10 cellular contexts compared by ENCODE assay signal in the genomic region with DNA sequence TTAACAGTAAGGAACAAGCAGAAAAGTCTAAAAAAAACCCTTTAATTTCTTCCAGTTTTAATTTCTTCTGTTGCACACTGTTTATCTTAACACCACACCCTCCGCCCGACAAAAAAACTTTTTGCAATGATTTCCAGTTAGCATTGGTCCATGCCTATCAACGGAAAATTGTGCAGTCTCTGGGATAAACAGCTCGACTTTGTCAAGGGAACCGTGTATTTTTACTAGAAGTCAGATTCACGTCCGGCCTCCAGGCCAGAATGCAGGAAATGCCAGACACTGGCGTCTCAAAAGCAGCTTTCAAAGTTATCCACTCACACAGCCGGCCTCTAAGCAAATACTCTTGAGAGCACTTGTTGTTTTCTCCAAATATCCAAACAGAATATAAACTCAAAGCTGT. TPM values are rescaled to one million over a fixed set of nuclear protein-coding genes. Genes with fewer than 3 reads are reported as not detected.
DNase-seq lines count a peak whose midpoint lies in the region; ATAC-seq, FAIRE-seq and TF ChIP-seq lines count a peak whose summit lies in the region.
"Had no signal": no experiment of that assay in that cellular context is flagged by ENCODE, and none has a peak within 500 bp of the region (broad histone marks: within the 10 kb centered on the region; RNA-seq: fewer than 3 reads in every experiment).

No MANE protein-coding gene starts in this region.

- no peak overlapping the region for H3K56ac ChIP-seq in mesendoderm (ENCODE audit: low read length)

- no TSS peak for BruUV-seq in K562 (replicated peaks; lab: Mats Ljungman, UMichigan)
- no TSS peak for BruUV-seq in mammary epithelial cell (replicated peaks; lab: Mats Ljungman, UMichigan)

- peaks cover 6% of the 10 kb centered on the region for H3K79me1 ChIP-seq in mesendoderm (ENCODE audit: low read length)

- no peak for FAIRE-seq in K562 (lab: Jason Lieb, UNC)
- FAIRE-seq: A204.1 had no signal

- H3K9ac ChIP-seq in K562 (ENCODE audit: insufficient read depth in 1 of 2, low read depth in 2 of 2, low read length in 2 of 2) (peak overlapping the region; percentile 21 to 29; a peak in 1 of 4 replicates), stomach smooth muscle (ENCODE audit: low read length in 2 of 2) (peak overlapping the region; percentile 13 to 49), mesendoderm (ENCODE audit: low read length) (no peak overlapping the region), mammary epithelial cell (ENCODE audit: insufficient read depth, low read length) (no peak overlapping the region)

- H3K27ac ChIP-seq in K562 (ENCODE audit: extremely low read depth, low read depth, low read length) (peak overlapping the region; percentile 64; the same call in 2 of the 3 replicates), stomach smooth muscle (ENCODE audit: low read length) (peak overlapping the region; percentile 66), mesendoderm (ENCODE audit: low read depth, low read length) (no peak overlapping the region), mammary epithelial cell (ENCODE audit: insufficient read depth, low read depth, low read length) (no peak overlapping the region)

- CTCF ChIA-PET in K562 (lab: Yijun Ruan, JAX; ENCODE audit: low intra/inter-chr PET ratio), result no interaction called here
- CTCF ChIA-PET in mammary epithelial cell (lab: Charles Lee; ENCODE audit: low non-redundant PET), result no interaction called here

- no peak overlapping the region for H3K18ac ChIP-seq in mesendoderm (ENCODE audit: low read length)

- peaks cover 14% of the 10 kb centered on the region; the same call in 2 of the 3 replicates for H3K79me2 ChIP-seq in K562 (ENCODE audit: control insufficient read depth, insufficient read depth, low read length)
- no peaks in the 10 kb centered on the region for H3K79me2 ChIP-seq in mesendoderm (ENCODE audit: control insufficient read depth, insufficient read depth, low read length)
- peaks cover 26% of the 10 kb centered on the region for H3K79me2 ChIP-seq in mammary epithelial cell (ENCODE audit: insufficient read depth, low read length)

- no peak for ATAC-seq in K562

- in situ Hi-C loops in K562 (cut with MboI), result no loop called here
- in situ Hi-C loops in mammary epithelial cell (cut with MboI; ENCODE audit: low sequenced_read_pairs in 2 of 2), result no loop called here

- H3K4me1 ChIP-seq in K562 (replicated peaks in 1 of 2; ENCODE audit: control insufficient read depth in 2 of 2, insufficient read depth in 2 of 2, low read length in 2 of 2) (peaks cover 20 to 44% of the 10 kb centered on the region in 2 experiments), stomach smooth muscle (ENCODE audit: control insufficient read depth, insufficient read depth, low read length) (peaks cover 8% of the 10 kb centered on the region), mesendoderm (ENCODE audit: control insufficient read depth, low read depth, low read length) (peaks cover 2% of the 10 kb centered on the region), mammary epithelial cell (ENCODE audit: insufficient read depth, low read length) (no peaks in the 10 kb centered on the region)

- no peak overlapping the region for H3K23ac ChIP-seq in mesendoderm (ENCODE audit: low read length)

- H3K4me3 ChIP-seq in K562 (no peak overlapping the region), stomach smooth muscle (ENCODE audit: low read length in 2 of 2) (peak overlapping the region; percentile 7 to 44), mesendoderm (ENCODE audit: low read length) (no peak overlapping the region), mammary epithelial cell (replicated peaks in 1 of 3; ENCODE audit: insufficient read depth in 1 of 3, low read depth in 2 of 3, low read length in 3 of 3) (no peak overlapping the region)

- H3K27ac Mint-ChIP-seq in immature natural killer cell, result peak overlapping the region; percentile 61 to 91 (median 86)

- H3K27me3 ChIP-seq in K562 (ENCODE audit: control insufficient read depth in 2 of 2, insufficient read depth in 2 of 2, low read length in 2 of 2) (no peaks in the 10 kb centered on the region), stomach smooth muscle (ENCODE audit: control insufficient read depth in 1 of 2, insufficient read depth in 2 of 2, low read length in 2 of 2) (no peaks in the 10 kb centered on the region), mesendoderm (ENCODE audit: insufficient read depth, low read length, poor library complexity) (no peaks in the 10 kb centered on the region), mammary epithelial cell (ENCODE audit: insufficient read depth, low read length) (no peaks in the 10 kb centered on the region)

- no peak for TF ChIP-seq EP300 in K562 (IDR thresholded peaks at IDR 0.05; ENCODE audit: low read length)

- peaks cover 12% of the 10 kb centered on the region for H3K9me3 ChIP-seq in K562 (replicated peaks; ENCODE audit: control insufficient read depth, insufficient read depth, low read depth, low read length)
- no peaks in the 10 kb centered on the region for H3K9me3 ChIP-seq in stomach smooth muscle (ENCODE audit: control insufficient read depth in 2 of 2, low read length in 2 of 2)
- H3K9me3 ChIP-seq in mammary epithelial cell (replicated peaks; ENCODE audit: insufficient read depth, low read length), result no peaks in the 10 kb centered on the region

- no peak overlapping the region for H4K5ac ChIP-seq in mesendoderm (ENCODE audit: low read length)

- no peak overlapping the region for H4K8ac ChIP-seq in mesendoderm (ENCODE audit: low read depth, low read length)

- H3K9me3 Mint-ChIP-seq in immature natural killer cell, result no peaks in the 10 kb centered on the region

- no peak overlapping the region for H3K4me3 Mint-ChIP-seq in immature natural killer cell

- no peak overlapping the region for H2AK5ac ChIP-seq in mesendoderm (ENCODE audit: low read length)

- H3K4me2 ChIP-seq in K562 (ENCODE audit: insufficient read depth, low read length), result no peak overlapping the region
- no peak overlapping the region for H3K4me2 ChIP-seq in mesendoderm (ENCODE audit: low read length)
- H3K4me2 ChIP-seq in mammary epithelial cell (ENCODE audit: insufficient read depth, low read depth, low read length), result no peak overlapping the region

- H2BK5ac ChIP-seq in mesendoderm (ENCODE audit: low read length), result no peak overlapping the region

- TF ChIP-seq POLR2A in K562 (conservative IDR thresholded peaks at IDR 0.05), result no peak

- peaks cover 21 to 34% (median 26%) of the 10 kb centered on the region in 3 donors for H3K36me3 Mint-ChIP-seq in immature natural killer cell

- no peak overlapping the region for H2BK15ac ChIP-seq in mesendoderm (replicated peaks; ENCODE audit: low read depth)

- no peak overlapping the region for H2AFZ ChIP-seq in K562 (ENCODE audit: low read depth, low read length)
- H2AFZ ChIP-seq in mammary epithelial cell (ENCODE audit: low read depth, low read length), result no peak overlapping the region

- H4K20me1 ChIP-seq in K562 (replicated peaks; ENCODE audit: control insufficient read depth, insufficient read depth, low read length) (no peaks in the 10 kb centered on the region), mammary epithelial cell (ENCODE audit: insufficient read depth, low read length) (no peaks in the 10 kb centered on the region)

- no peak overlapping the region for H3K4ac ChIP-seq in mesendoderm (ENCODE audit: low read depth, low read length)

- 44% methylated on average over 9 of the region's 9 CpGs for WGBS in K562 (ENCODE audit: insufficient coverage, low coverage, missing lambda C conversion rate)
- no CpG with 5 or more reads among the region's 9 CpGs for WGBS in mesendoderm (ENCODE audit: extremely low coverage, insufficient coverage, low lambda C conversion rate)
- 70% methylated on average over 9 of the region's 9 CpGs for WGBS in mammary epithelial cell (ENCODE audit: low coverage, missing lambda C conversion rate)

- H2BK120ac ChIP-seq in mesendoderm (ENCODE audit: low read depth, low read length), result no peak overlapping the region

- DNase-seq in NCI-H345 (lab: John Stamatoyannopoulos, UW), result peak; percentile 29
- no peak for DNase-seq in NCI-H345 treated with DMSO at 0.1 percent for 48 hours (lab: John Stamatoyannopoulos, UW; ENCODE audit: unreplicated experiment)
- DNase-seq in K562 (ENCODE audit: extremely low read depth in 1 of 4, low spot score in 3 of 4), result no peak
- no peak for DNase-seq in immature natural killer cell
- no peak for DNase-seq in DMS 273 treated with DMSO at 0.1 percent for 48 hours (lab: John Stamatoyannopoulos, UW)
- no peak for DNase-seq in mesendoderm
- no peak for DNase-seq in mammary epithelial cell

- dilution Hi-C loops in mammary epithelial cell (cut with HindIII; ENCODE audit: low sequenced_read_pairs), result no loop called here

- intact Hi-C loops in K562 (cut with micrococcal nuclease), result no loop called here
- intact Hi-C loops in mammary epithelial cell (cut with micrococcal nuclease), result no loop called here

- H3K27me3 Mint-ChIP-seq in immature natural killer cell (ENCODE audit: low read depth in 3 of 3), result peaks cover 3 to 6% (median 3%) of the 10 kb centered on the region in 3 donors

- POLR2A ChIA-PET in K562 (lab: Yijun Ruan, JAX), result interaction anchor here (1.1 kb wide), 2 partner anchors 15 to 165 kb away, joined by 4 to 8 read pairs; a partner anchor contains a TSS

- no peaks in the 10 kb centered on the region for H3K9me1 ChIP-seq in K562 (ENCODE audit: control insufficient read depth, insufficient read depth, low read length)

- H3K36me3 ChIP-seq in K562 (ENCODE audit: control insufficient read depth, insufficient read depth, low read length) (peaks cover 51% of the 10 kb centered on the region), stomach smooth muscle (ENCODE audit: control insufficient read depth in 2 of 2, insufficient read depth in 2 of 2, low read length in 2 of 2) (peaks cover 14 to 16% of the 10 kb centered on the region in 2 donors), mesendoderm (ENCODE audit: control insufficient read depth, insufficient read depth, low read length) (peaks cover 1% of the 10 kb centered on the region), mammary epithelial cell (ENCODE audit: insufficient read depth, low read length) (peaks cover 29% of the 10 kb centered on the region)

- TF ChIP-seq RAD21 in K562 (CRISPR knock-in tag; conservative IDR thresholded peaks at IDR 0.05 in 1 of 2, IDR thresholded peaks at IDR 0.05 in 1 of 2), result no peak

- H3K4me1 Mint-ChIP-seq in immature natural killer cell, result peaks cover 52 to 55% of the 10 kb centered on the region in 2 donors

- TF ChIP-seq CTCF in K562 (IDR thresholded peaks at IDR 0.05 in 2 of 3, conservative IDR thresholded peaks at IDR 0.05 in 1 of 3; ENCODE audit: insufficient read depth in 2 of 3, low read depth in 1 of 3, low read length in 3 of 3), result no peak
- TF ChIP-seq CTCF in mammary epithelial cell (conservative IDR thresholded peaks at IDR 0.05 in 1 of 2, IDR thresholded peaks at IDR 0.05 in 1 of 2; ENCODE audit: extremely low read depth in 1 of 2, insufficient read depth in 1 of 2, low read depth in 1 of 2, low read length in 2 of 2), result no peak

RNA-seq across cellular contexts. Expression of a gene that starts 0.4 kb away (rescaled TPM):
- 0.07 TPM in 1 of 2 replicates, not detected in the other for total RNA-seq in K562 (2011; cell fraction: chromatin; rRNA removed; ENCODE audit: low replicate concordance)
- total RNA-seq in K562 (2011; cell fraction: nucleolus; rRNA removed), result under 0.01 TPM in 1 of 2 replicates, not detected in the other
- total RNA-seq in K562 (2011; cell fraction: nucleoplasm; rRNA removed), result 0.15 TPM in 1 of 2 replicates, not detected in the other
- not detected in 2 replicates for total RNA-seq in K562 (2014; rRNA removed)
- 0.04 TPM in 1 of 2 replicates, not detected in the other for total RNA-seq in K562 (2014; rRNA removed; fragmentation: Illumina TruSeq; extraction: Trizol)
- total RNA-seq in K562 (2015; rRNA removed; fragmentation: Illumina TruSeq; extraction: Trizol), result 0.04 TPM in 1 of 2 replicates, not detected in the other
- total RNA-seq in K562 (2021), result not detected in 2 replicates
- 0.01 TPM in 1 of 2 replicates, not detected in the other for polyA plus RNA-seq in K562 (2011; rRNA removed)
- 0.01 TPM in 1 of 2 replicates, not detected in the other for polyA plus RNA-seq in K562 (2011; cell fraction: cytosol; rRNA removed)
- polyA plus RNA-seq in K562 (2011; cell fraction: nucleus; rRNA removed), result 0.01 TPM in 1 of 2 replicates, not detected in the other
- polyA plus RNA-seq in K562 (2012), result 0.03 TPM in 1 of 2 replicates, not detected in the other
- not detected in 2 replicates for polyA plus RNA-seq in K562 (2014; fragmentation: Illumina TruSeq; extraction: Trizol)
- not detected for polyA plus RNA-seq in K562 (2014; fragmentation: Nextera tagmentation; extraction: Ambion mirVana)
- polyA plus RNA-seq in K562 (2014; rRNA removed), result 0.01 TPM in 1 of 2 replicates, not detected in the other
- 0.03 and 0.07 TPM in 2 replicates for polyA minus RNA-seq in K562 (2011; rRNA and poly(A)+ RNA removed)
- polyA minus RNA-seq in K562 (2011; cell fraction: cytosol; rRNA and poly(A)+ RNA removed), result not detected in 2 replicates
- polyA minus RNA-seq in K562 (2011; cell fraction: nucleus; rRNA and poly(A)+ RNA removed), result not detected in 2 replicates
- polyA plus RNA-seq in immature natural killer cell, result under 1 TPM in 1 of 3 donors, not detected in 2; 0.13 TPM
- not detected for polyA plus RNA-seq in mesendoderm (2013, experiment 1 of 2)
- not detected for polyA plus RNA-seq in mesendoderm (2013, experiment 2 of 2)
- total RNA-seq in mammary epithelial cell, result under 1 TPM in 1 of 2 donors, not detected in 1; under 0.01 TPM
- not detected for polyA plus RNA-seq in mammary epithelial cell
- polyA minus RNA-seq in mammary epithelial cell, result not detected

RNA-seq across cellular contexts. Expression of a gene that starts 36.6 kb away (rescaled TPM):
- total RNA-seq in K562 (2011; cell fraction: chromatin; rRNA removed; ENCODE audit: low replicate concordance), result 94.6 and 152 TPM in 2 replicates
- 60.4 and 81.0 TPM in 2 replicates for total RNA-seq in K562 (2011; cell fraction: nucleolus; rRNA removed)
- 113 and 173 TPM in 2 replicates for total RNA-seq in K562 (2011; cell fraction: nucleoplasm; rRNA removed)
- total RNA-seq in K562 (2014; rRNA removed) (344 and 399 TPM in 2 replicates), K562 (2014; rRNA removed; fragmentation: Illumina TruSeq; extraction: Trizol) (350 and 402 TPM in 2 replicates), K562 (2015; rRNA removed; fragmentation: Illumina TruSeq; extraction: Trizol) (400 and 421 TPM in 2 replicates), K562 (2021) (500 and 507 TPM in 2 replicates), mammary epithelial cell (100 to 1,000 TPM; 330 to 550 TPM)
- polyA plus RNA-seq in K562 (2011; rRNA removed) (423 and 536 TPM in 2 replicates), K562 (2014; fragmentation: Illumina TruSeq; extraction: Trizol) (488 and 545 TPM in 2 replicates), K562 (2014; fragmentation: Nextera tagmentation; extraction: Ambion mirVana) (100 to 1,000 TPM; 202 to 241 TPM), K562 (2014; rRNA removed) (496 and 604 TPM in 2 replicates), immature natural killer cell (1,000 to 10,000 TPM; 1,142 to 1,239 (median 1,223) TPM), mammary epithelial cell (440 TPM)
- polyA plus RNA-seq in K562 (2011; cell fraction: cytosol; rRNA removed), result 181 and 303 TPM in 2 replicates
- polyA plus RNA-seq in K562 (2011; cell fraction: nucleus; rRNA removed), result 147 and 198 TPM in 2 replicates
- 390 and 526 TPM in 2 replicates for polyA plus RNA-seq in K562 (2012)
- polyA minus RNA-seq in K562 (2011; rRNA and poly(A)+ RNA removed), result 256 and 293 TPM in 2 replicates
- polyA minus RNA-seq in K562 (2011; cell fraction: cytosol; rRNA and poly(A)+ RNA removed), result 99.9 and 136 TPM in 2 replicates
- polyA minus RNA-seq in K562 (2011; cell fraction: nucleus; rRNA and poly(A)+ RNA removed), result 42.7 and 79.9 TPM in 2 replicates
- polyA plus RNA-seq in mesendoderm (2013, experiment 1 of 2), result 496 TPM
- polyA plus RNA-seq in mesendoderm (2013, experiment 2 of 2), result 509 TPM
- polyA minus RNA-seq in mammary epithelial cell, result 266 TPM

RNA-seq across cellular contexts. Expression of a gene that starts 50.9 kb away (rescaled TPM):
- not detected in 2 replicates for total RNA-seq in K562 (2011; cell fraction: chromatin; rRNA removed; ENCODE audit: low replicate concordance)
- total RNA-seq in K562 (2011; cell fraction: nucleolus; rRNA removed), result not detected in 2 replicates
- total RNA-seq in K562 (2011; cell fraction: nucleoplasm; rRNA removed), result not detected in 2 replicates
- total RNA-seq in K562 (2014; rRNA removed) (not detected in 2 replicates), K562 (2014; rRNA removed; fragmentation: Illumina TruSeq; extraction: Trizol) (not detected in 2 replicates), K562 (2015; rRNA removed; fragmentation: Illumina TruSeq; extraction: Trizol) (not detected in 2 replicates), K562 (2021) (not detected in 2 replicates), mammary epithelial cell (not detected)
- polyA plus RNA-seq in K562 (2011; rRNA removed) (not detected in 2 replicates), K562 (2014; fragmentation: Illumina TruSeq; extraction: Trizol) (not detected in 2 replicates), K562 (2014; fragmentation: Nextera tagmentation; extraction: Ambion mirVana) (not detected), K562 (2014; rRNA removed) (not detected in 2 replicates), immature natural killer cell (not detected), mammary epithelial cell (not detected)
- polyA plus RNA-seq in K562 (2011; cell fraction: cytosol; rRNA removed), result not detected in 2 replicates
- not detected in 2 replicates for polyA plus RNA-seq in K562 (2011; cell fraction: nucleus; rRNA removed)
- not detected in 2 replicates for polyA plus RNA-seq in K562 (2012)
- not detected in 2 replicates for polyA minus RNA-seq in K562 (2011; rRNA and poly(A)+ RNA removed)
- not detected in 2 replicates for polyA minus RNA-seq in K562 (2011; cell fraction: cytosol; rRNA and poly(A)+ RNA removed)
- polyA minus RNA-seq in K562 (2011; cell fraction: nucleus; rRNA and poly(A)+ RNA removed), result not detected in 2 replicates
- not detected for polyA plus RNA-seq in mesendoderm (2013, experiment 1 of 2)
- not detected for polyA plus RNA-seq in mesendoderm (2013, experiment 2 of 2)
- polyA minus RNA-seq in mammary epithelial cell, result not detected
- total RNA-seq: renal cortical epithelial cell had no signal

Comparison
In these comparisons a context has a peak if more than half of its experiments do, and no peak if none do; other contexts are left out.
1. H3K27ac ChIP-seq: peak in K562 (single experiment) and stomach smooth muscle (single experiment); none in mesendoderm (single experiment) and mammary epithelial cell (single experiment).
2. H3K4me3 ChIP-seq: peak in stomach smooth muscle (2 of 2); none in K562 (single experiment), mesendoderm (single experiment) and mammary epithelial cell (0 of 3).
3. H3K9ac ChIP-seq: peak in K562 (2 of 2) and stomach smooth muscle (2 of 2); none in mesendoderm (single experiment) and mammary epithelial cell (single experiment).